Comparison of ENCODE assay signal across 1 cellular context in the genomic region with DNA sequence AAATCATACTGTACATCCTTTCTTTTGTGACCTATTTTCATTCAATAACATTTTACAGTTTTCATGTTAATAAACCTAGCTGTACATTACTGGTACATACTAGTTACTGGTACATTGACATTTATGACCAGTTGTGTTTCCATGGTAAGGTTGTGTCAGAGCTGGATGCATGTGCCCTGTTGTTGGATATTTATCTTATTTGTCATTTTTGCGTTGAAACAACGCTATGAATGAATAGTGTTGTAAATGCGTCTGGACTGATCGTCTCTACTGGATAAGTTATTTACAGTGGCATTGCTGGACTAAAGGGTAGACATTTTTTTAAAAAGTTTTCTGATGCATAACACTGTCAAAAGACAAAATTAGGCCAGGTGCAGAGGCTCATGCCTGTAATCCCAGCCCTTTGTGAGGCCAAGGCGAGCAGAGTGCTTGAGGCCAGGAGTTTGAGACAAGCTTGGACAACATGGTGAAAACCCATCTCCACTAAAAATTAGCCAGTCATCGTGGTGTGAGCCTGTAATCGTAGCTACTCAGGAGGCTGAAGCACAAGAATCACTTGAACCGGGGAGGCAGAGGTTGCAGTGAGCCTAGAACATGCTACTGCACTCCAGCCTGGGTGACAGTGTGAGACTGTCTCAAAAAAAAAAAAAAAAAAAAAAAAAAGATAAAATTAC.
TF ChIP-seq lines count a peak whose summit lies in the region.

No MANE protein-coding gene starts in this region.

TF ChIP-seq in GM23338, 12 proteins besides CTCF, POLR2A, EP300 and RAD21:
- TF ChIP-seq ZNF114 (CRISPR knock-in tag; IDR thresholded peaks at IDR 0.05) (no peak), ZNF331 (CRISPR knock-in tag; IDR thresholded peaks at IDR 0.05; ENCODE audit: low read depth) (no peak), STAT1 (IDR thresholded peaks at IDR 0.05; ENCODE audit: unreplicated experiment) (no peak), NANOG (IDR thresholded peaks at IDR 0.05; ENCODE audit: borderline replicate concordance) (no peak), CREB1 (CRISPR knock-in tag; IDR thresholded peaks at IDR 0.05; ENCODE audit: low read depth) (no peak), JUNB (IDR thresholded peaks at IDR 0.05; ENCODE audit: unreplicated experiment) (no peak), EZH2phosphoT487 (IDR thresholded peaks at IDR 0.05; ENCODE audit: unreplicated experiment) (no peak)
- TF ChIP-seq, protein P1, sequence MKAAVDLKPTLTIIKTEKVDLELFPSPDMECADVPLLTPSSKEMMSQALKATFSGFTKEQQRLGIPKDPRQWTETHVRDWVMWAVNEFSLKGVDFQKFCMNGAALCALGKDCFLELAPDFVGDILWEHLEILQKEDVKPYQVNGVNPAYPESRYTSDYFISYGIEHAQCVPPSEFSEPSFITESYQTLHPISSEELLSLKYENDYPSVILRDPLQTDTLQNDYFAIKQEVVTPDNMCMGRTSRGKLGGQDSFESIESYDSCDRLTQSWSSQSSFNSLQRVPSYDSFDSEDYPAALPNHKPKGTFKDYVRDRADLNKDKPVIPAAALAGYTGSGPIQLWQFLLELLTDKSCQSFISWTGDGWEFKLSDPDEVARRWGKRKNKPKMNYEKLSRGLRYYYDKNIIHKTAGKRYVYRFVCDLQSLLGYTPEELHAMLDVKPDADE (IDR thresholded peaks at IDR 0.05), result no peak
- TF ChIP-seq, protein P2, sequence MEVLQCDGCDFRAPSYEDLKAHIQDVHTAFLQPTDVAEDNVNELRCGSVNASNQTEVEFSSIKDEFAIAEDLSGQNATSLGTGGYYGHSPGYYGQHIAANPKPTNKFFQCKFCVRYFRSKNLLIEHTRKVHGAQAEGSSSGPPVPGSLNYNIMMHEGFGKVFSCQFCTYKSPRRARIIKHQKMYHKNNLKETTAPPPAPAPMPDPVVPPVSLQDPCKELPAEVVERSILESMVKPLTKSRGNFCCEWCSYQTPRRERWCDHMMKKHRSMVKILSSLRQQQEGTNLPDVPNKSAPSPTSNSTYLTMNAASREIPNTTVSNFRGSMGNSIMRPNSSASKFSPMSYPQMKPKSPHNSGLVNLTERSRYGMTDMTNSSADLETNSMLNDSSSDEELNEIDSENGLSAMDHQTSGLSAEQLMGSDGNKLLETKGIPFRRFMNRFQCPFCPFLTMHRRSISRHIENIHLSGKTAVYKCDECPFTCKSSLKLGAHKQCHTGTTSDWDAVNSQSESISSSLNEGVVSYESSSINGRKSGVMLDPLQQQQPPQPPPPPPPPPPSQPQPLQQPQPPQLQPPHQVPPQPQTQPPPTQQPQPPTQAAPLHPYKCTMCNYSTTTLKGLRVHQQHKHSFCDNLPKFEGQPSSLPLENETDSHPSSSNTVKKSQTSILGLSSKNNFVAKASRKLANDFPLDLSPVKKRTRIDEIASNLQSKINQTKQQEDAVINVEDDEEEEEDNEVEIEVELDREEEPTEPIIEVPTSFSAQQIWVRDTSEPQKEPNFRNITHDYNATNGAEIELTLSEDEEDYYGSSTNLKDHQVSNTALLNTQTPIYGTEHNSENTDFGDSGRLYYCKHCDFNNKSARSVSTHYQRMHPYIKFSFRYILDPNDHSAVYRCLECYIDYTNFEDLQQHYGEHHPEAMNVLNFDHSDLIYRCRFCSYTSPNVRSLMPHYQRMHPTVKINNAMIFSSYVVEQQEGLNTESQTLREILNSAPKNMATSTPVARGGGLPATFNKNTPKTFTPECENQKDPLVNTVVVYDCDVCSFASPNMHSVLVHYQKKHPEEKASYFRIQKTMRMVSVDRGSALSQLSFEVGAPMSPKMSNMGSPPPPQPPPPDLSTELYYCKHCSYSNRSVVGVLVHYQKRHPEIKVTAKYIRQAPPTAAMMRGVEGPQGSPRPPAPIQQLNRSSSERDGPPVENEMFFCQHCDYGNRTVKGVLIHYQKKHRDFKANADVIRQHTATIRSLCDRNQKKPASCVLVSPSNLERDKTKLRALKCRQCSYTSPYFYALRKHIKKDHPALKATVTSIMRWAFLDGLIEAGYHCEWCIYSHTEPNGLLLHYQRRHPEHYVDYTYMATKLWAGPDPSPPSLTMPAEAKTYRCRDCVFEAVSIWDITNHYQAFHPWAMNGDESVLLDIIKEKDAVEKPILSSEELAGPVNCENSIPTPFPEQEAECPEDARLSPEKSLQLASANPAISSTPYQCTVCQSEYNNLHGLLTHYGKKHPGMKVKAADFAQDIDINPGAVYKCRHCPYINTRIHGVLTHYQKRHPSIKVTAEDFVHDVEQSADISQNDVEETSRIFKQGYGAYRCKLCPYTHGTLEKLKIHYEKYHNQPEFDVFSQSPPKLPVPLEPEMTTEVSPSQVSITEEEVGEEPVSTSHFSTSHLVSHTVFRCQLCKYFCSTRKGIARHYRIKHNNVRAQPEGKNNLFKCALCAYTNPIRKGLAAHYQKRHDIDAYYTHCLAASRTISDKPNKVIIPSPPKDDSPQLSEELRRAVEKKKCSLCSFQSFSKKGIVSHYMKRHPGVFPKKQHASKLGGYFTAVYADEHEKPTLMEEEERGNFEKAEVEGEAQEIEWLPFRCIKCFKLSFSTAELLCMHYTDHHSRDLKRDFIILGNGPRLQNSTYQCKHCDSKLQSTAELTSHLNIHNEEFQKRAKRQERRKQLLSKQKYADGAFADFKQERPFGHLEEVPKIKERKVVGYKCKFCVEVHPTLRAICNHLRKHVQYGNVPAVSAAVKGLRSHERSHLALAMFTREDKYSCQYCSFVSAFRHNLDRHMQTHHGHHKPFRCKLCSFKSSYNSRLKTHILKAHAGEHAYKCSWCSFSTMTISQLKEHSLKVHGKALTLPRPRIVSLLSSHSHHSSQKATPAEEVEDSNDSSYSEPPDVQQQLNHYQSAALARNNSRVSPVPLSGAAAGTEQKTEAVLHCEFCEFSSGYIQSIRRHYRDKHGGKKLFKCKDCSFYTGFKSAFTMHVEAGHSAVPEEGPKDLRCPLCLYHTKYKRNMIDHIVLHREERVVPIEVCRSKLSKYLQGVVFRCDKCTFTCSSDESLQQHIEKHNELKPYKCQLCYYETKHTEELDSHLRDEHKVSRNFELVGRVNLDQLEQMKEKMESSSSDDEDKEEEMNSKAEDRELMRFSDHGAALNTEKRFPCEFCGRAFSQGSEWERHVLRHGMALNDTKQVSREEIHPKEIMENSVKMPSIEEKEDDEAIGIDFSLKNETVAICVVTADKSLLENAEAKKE (CRISPR knock-in tag; IDR thresholded peaks at IDR 0.05), result no peak
